8 cellular contexts compared by ENCODE assay signal in genomic region chr19:47765522-47766358, GRCh38. TPM values are rescaled to one million over a fixed set of nuclear protein-coding genes. Genes with fewer than 3 reads are reported as not detected.
DNase-seq lines count a peak whose midpoint lies in the region; ATAC-seq and TF ChIP-seq lines count a peak whose summit lies in the region.

No MANE protein-coding gene starts in this region.

- no peak overlapping the region for H2BK15ac ChIP-seq in mesendoderm (replicated peaks; ENCODE audit: low read depth)

- H4K8ac ChIP-seq in mesendoderm (ENCODE audit: low read depth, low read length) = no peak overlapping the region

- H3K36me3 ChIP-seq in mesendoderm (ENCODE audit: control insufficient read depth, insufficient read depth, low read length) = no peaks in the 10 kb centered on the region

- H3K23ac ChIP-seq in mesendoderm (ENCODE audit: low read length) = no peak overlapping the region

- no peaks in the 10 kb centered on the region for H3K79me2 ChIP-seq in mesendoderm (ENCODE audit: control insufficient read depth, insufficient read depth, low read length)

- H3K4me2 ChIP-seq in mesendoderm (ENCODE audit: low read length) = no peak overlapping the region

- no CpG with 5 or more reads among the region's 19 CpGs for WGBS in mesendoderm (ENCODE audit: extremely low coverage, insufficient coverage, low lambda C conversion rate)

- no peak for ATAC-seq in GM18511 (IDR thresholded peaks at IDR 0.05; ENCODE audit: unreplicated experiment)

- no peaks in the 10 kb centered on the region for H3K4me1 ChIP-seq in mesendoderm (ENCODE audit: control insufficient read depth, low read depth, low read length)

- DNase-seq in EL (peak; percentile 54), M059J (ENCODE audit: low read depth) (peak; percentile 50), UCSD-AML1 (lab: John Stamatoyannopoulos, UW; ENCODE audit: unreplicated experiment) (peak; percentile 71), dorsolateral prefrontal cortex (peak in 9 of 10 donors; percentile 44 to 80 (median 68)), mesendoderm (peak; percentile 88), ureter (ENCODE audit: low spot score) (peak; percentile 63)
- no peak for DNase-seq in NK-92 treated with Interleukin-12 subunit alpha and Interleukin-12 subunit beta, amount 100 ng/mL, for 24 hours (lab: John Stamatoyannopoulos, UW)

- H3K4ac ChIP-seq in mesendoderm (ENCODE audit: low read depth, low read length) = peak overlapping the region; percentile 58

- H3K9ac ChIP-seq in mesendoderm (ENCODE audit: low read length) = peak overlapping the region; percentile 7

- H3K79me1 ChIP-seq in mesendoderm (ENCODE audit: low read length) = no peaks in the 10 kb centered on the region

- H2AK5ac ChIP-seq in mesendoderm (ENCODE audit: low read length) = no peak overlapping the region

- H3K27me3 ChIP-seq in dorsolateral prefrontal cortex = no peaks in the 10 kb centered on the region
- no peaks in the 10 kb centered on the region for H3K27me3 ChIP-seq in mesendoderm (ENCODE audit: insufficient read depth, low read length, poor library complexity)

- TF ChIP-seq CTCF in dorsolateral prefrontal cortex (IDR thresholded peaks at IDR 0.05 in 54 of 56, conservative IDR thresholded peaks at IDR 0.05 in 2 of 56; ENCODE audit: low read depth in 1 of 56, partially characterized antibody in 56 of 56) = peak; percentile 27 to 91 (median 80)

- no peak overlapping the region for H4K5ac ChIP-seq in mesendoderm (ENCODE audit: low read length)

- H3K4me3 ChIP-seq in dorsolateral prefrontal cortex (no peak overlapping the region), mesendoderm (ENCODE audit: low read length) (no peak overlapping the region)

- no peak overlapping the region for H2BK5ac ChIP-seq in mesendoderm (ENCODE audit: low read length)

- intact Hi-C loops in dorsolateral prefrontal cortex (cut with DNase I) = loop anchor here (1.0 to 5.0 kb wide), 3 partner anchors 23 to 97 kb away; no protein-coding TSS in a partner anchor

- peak overlapping the region; percentile 44 for H3K56ac ChIP-seq in mesendoderm (ENCODE audit: low read length)

- H3K18ac ChIP-seq in mesendoderm (ENCODE audit: low read length) = no peak overlapping the region

- H3K27ac ChIP-seq in dorsolateral prefrontal cortex (peak overlapping the region in 21 of 59 donors; percentile 4 to 74 (median 41)), mesendoderm (ENCODE audit: low read depth, low read length) (no peak overlapping the region)

- H2BK120ac ChIP-seq in mesendoderm (ENCODE audit: low read depth, low read length) = no peak overlapping the region

RNA-seq across cellular contexts. Expression of gene SELENOW, which starts 12.8 kb away (rescaled TPM):
- 366 and 459 TPM in 2 replicates for total RNA-seq in M059J (2014; rRNA removed; shearing (Covaris generic))
- total RNA-seq in dorsolateral prefrontal cortex (100 to 1,000 TPM; 527 to 872 (median 653) TPM), ureter (404 TPM)
- 441 TPM for polyA plus RNA-seq in mesendoderm (2013, experiment 1 of 2)
- 434 TPM for polyA plus RNA-seq in mesendoderm (2013, experiment 2 of 2)

RNA-seq across cellular contexts. Expression of gene NOP53, which starts 20.4 kb away (rescaled TPM):
- 19.6 and 31.0 TPM in 2 replicates for total RNA-seq in M059J (2014; rRNA removed; shearing (Covaris generic))
- total RNA-seq in dorsolateral prefrontal cortex (100 to 1,000 TPM in 112 of 120 experiments, 10 to 100 TPM in 8; 84.8 to 189 (median 120) TPM), ureter (450 TPM)
- 291 TPM for polyA plus RNA-seq in mesendoderm (2013, experiment 1 of 2)
- polyA plus RNA-seq in mesendoderm (2013, experiment 2 of 2) = 305 TPM

RNA-seq across cellular contexts. Expression of gene TPRX1, which starts 38.6 kb away (rescaled TPM):
- total RNA-seq in M059J (2014; rRNA removed; shearing (Covaris generic)) = not detected in 2 replicates
- total RNA-seq in dorsolateral prefrontal cortex (not detected), ureter (not detected)
- polyA plus RNA-seq in mesendoderm (2013, experiment 1 of 2) = 0.03 TPM
- polyA plus RNA-seq in mesendoderm (2013, experiment 2 of 2) = 0.04 TPM

RNA-seq across cellular contexts. Expression of gene EHD2, which starts 52.5 kb away (rescaled TPM):
- 34.0 and 91.2 TPM in 2 replicates for total RNA-seq in M059J (2014; rRNA removed; shearing (Covaris generic))
- total RNA-seq in dorsolateral prefrontal cortex (10 to 100 TPM; 12.2 to 45.9 (median 22.6) TPM), ureter (126 TPM)
- 7.1 TPM for polyA plus RNA-seq in mesendoderm (2013, experiment 1 of 2)
- polyA plus RNA-seq in mesendoderm (2013, experiment 2 of 2) = 7.0 TPM

RNA-seq across cellular contexts. Expression of gene CRX, which starts 56.0 kb away (rescaled TPM):
- total RNA-seq in M059J (2014; rRNA removed; shearing (Covaris generic)) = not detected in 2 replicates
- total RNA-seq in dorsolateral prefrontal cortex (under 1 TPM in 9 of 120 experiments, not detected in 111; 0.10 to 0.18 (median 0.11) TPM), ureter (not detected)
- not detected for polyA plus RNA-seq in mesendoderm (2013, experiment 1 of 2)
- 0.04 TPM for polyA plus RNA-seq in mesendoderm (2013, experiment 2 of 2)
